In the genomic region with DNA sequence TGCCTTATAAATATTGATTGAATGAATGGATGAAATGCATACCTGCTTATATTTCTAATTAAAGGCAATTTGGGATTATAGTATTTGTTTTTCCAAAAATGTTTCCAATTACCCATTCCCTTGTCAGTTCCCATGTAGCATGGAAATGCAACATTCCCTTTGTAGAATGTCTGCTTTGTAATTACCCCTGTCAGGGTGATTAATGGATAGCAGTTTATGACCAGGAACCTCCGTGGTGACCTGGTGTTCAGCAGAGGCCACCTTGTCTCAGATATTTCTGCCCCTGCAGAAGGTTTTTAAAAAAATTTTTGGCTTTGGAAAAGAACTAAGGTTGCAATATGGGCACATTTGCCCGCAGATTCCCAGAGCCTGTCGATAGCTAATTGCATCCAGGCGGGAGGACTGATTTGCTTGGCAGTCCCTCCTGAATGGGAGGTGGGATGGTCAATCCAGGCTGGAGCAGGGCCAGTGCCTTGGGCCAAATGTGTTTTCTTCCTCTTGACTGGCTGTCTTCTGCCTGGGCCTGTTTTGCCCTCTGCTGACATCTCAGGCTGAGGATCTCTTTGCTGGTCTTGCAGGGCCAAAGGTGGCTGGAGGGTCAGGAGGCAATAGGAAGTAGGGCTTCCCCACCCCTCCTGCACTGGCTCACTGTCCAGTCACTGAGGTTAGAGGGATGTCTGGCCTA, we compare ENCODE assay signal across 26 cellular contexts.
"Had no signal": no experiment of that assay in that cellular context is flagged by ENCODE, and none has a peak within 500 bp of the region (broad histone marks: within the 10 kb centered on the region; RNA-seq: fewer than 3 reads in every experiment).

No MANE protein-coding gene starts in this region.

- H3K36me3 ChIP-seq: breast epithelium, left ventricle myocardium inferior, ovary, prostate gland, stomach, thyroid gland, upper lobe of right lung had no signal

- ATAC-seq: activated CD8-positive, alpha-beta memory T cell treated with anti-CD3 and anti-CD28 coated beads, Interleukin-2, amount 10 ng/mL, durations not matched to agents 7 days and 5 days; activated CD8-positive, alpha-beta T cell treated with anti-CD3 and anti-CD28 coated beads for 36 hours; activated naive CD8-positive, alpha-beta T cell treated with anti-CD3 and anti-CD28 coated beads, Interleukin-2, amount 50 U/mL, for 24 hours; mucosa of descending colon; stimulated activated naive B cell treated with anti-CD40 and anti-IgM and Interleukin-4, amounts not matched to agents 10 μg/mL and 1 μg/mL and 100 μg/mL, for 72 hours; upper lobe of right lung had no signal

- H3K4me3 ChIP-seq: breast epithelium, left ventricle myocardium inferior, lung, mucosa of descending colon, ovary, prostate gland, stomach, thyroid gland, upper lobe of right lung had no signal

- H3K27me3 ChIP-seq: breast epithelium, ovary, thyroid gland, upper lobe of right lung had no signal

- H3K9me3 ChIP-seq: breast epithelium, left ventricle myocardium inferior, mucosa of descending colon, ovary, prostate gland, stomach, thyroid gland, upper lobe of right lung had no signal

- H3K4me1 ChIP-seq: breast epithelium, prostate gland, upper lobe of right lung had no signal

- H3K27ac ChIP-seq: breast epithelium, left ventricle myocardium inferior, ovary, prostate gland, stomach, thyroid gland, upper lobe of right lung had no signal

- DNase-seq: activated B cell treated with CpG ODN at 0.5 μM for 24 hours; activated CD4-positive, alpha-beta T cell treated with anti-CD3 and anti-CD28 coated beads, Interleukin-2, amount 50 U/mL, for 1 hour; activated CD8-positive, alpha-beta memory T cell treated with anti-CD3 and anti-CD28 coated beads, Interleukin-2, amount 10 ng/mL, durations not matched to agents 7 days and 5 days; activated CD8-positive, alpha-beta T cell treated with anti-CD3 and anti-CD28 coated beads for 36 hours; activated naive CD8-positive, alpha-beta T cell treated with anti-CD3 and anti-CD28 coated beads, Interleukin-2, amount 50 U/mL, for 24 hours; activated T-cell treated with anti-CD3 and anti-CD28 coated beads, Interleukin-2, amount 50 U/mL, for 48 hours; amygdala; central memory CD4-positive, alpha-beta T cell; foreskin fibroblast; head of caudate nucleus; hippocampal formation; immature natural killer cell; kidney glomerular epithelial cell; left ventricle myocardium inferior; mucosa of descending colon; ovary; retina; stimulated activated CD4-positive, alpha-beta T cell treated with anti-CD3 and anti-CD28 coated beads, Interleukin-15, amount 100 ng/mL, for 24 hours; stimulated activated CD4-positive, alpha-beta T cell treated with anti-CD3 and anti-CD28 coated beads, Interleukin-2, amount 100 ng/mL, for 24 hours; stimulated activated naive B cell treated with anti-CD40 and anti-IgM and Interleukin-4, amounts not matched to agents 10 μg/mL and 1 μg/mL and 100 μg/mL, for 72 hours; stomach; thyroid gland; upper lobe of right lung had no signal
